ENCODE assay signal across 7 cellular contexts in genomic region chr21:13936033-13936937, GRCh38.
DNase-seq lines count a peak whose midpoint lies in the region; ATAC-seq, FAIRE-seq and TF ChIP-seq lines count a peak whose summit lies in the region.
"Not testable (repeated sequence)": the region's sequence is repeated elsewhere in the genome, so short reads cannot be mapped to it uniquely, and the experiment has no call there.

No MANE protein-coding gene starts in this region.

- not testable (repeated sequence) for H3K56ac ChIP-seq in mesendoderm (ENCODE audit: low read length)

- not testable (repeated sequence) for H3K23ac ChIP-seq in mesendoderm (ENCODE audit: low read length)

- not testable (repeated sequence) for H3K9me3 Mint-ChIP-seq in endothelial cell (ENCODE audit: unreplicated experiment)

- H3K27me3 Mint-ChIP-seq in endothelial cell (ENCODE audit: unreplicated experiment), result not testable (repeated sequence)

- not testable (repeated sequence) for TF ChIP-seq CTCF in A673 (conservative IDR thresholded peaks at IDR 0.05; ENCODE audit: low read depth, low read length); RWPE2 (IDR thresholded peaks at IDR 0.05; ENCODE audit: poor library complexity, severe bottlenecking); endothelial cell (IDR thresholded peaks at IDR 0.05; ENCODE audit: unreplicated experiment); left ventricle myocardium inferior (IDR thresholded peaks at IDR 0.05; ENCODE audit: borderline replicate concordance); kidney (IDR thresholded peaks at IDR 0.05; ENCODE audit: borderline replicate concordance, extremely low read depth, insufficient read depth); spleen (IDR thresholded peaks at IDR 0.05 in 8 of 11, conservative IDR thresholded peaks at IDR 0.05 in 3 of 11)

- H3K27ac ChIP-seq in A673 (ENCODE audit: low read depth, low read length, poor library complexity, severe bottlenecking); RWPE2 (ENCODE audit: poor library complexity, severe bottlenecking); left ventricle myocardium inferior (replicated peaks); kidney (ENCODE audit: low read depth in 2 of 2, low read length in 2 of 2); mesendoderm (ENCODE audit: low read depth, low read length); spleen: not testable (repeated sequence)

- not testable (repeated sequence) for H2BK5ac ChIP-seq in mesendoderm (ENCODE audit: low read length)

- CTCF ChIA-PET in A673 (lab: Charles Lee), result not testable (repeated sequence)

- not testable (repeated sequence) for H4K8ac ChIP-seq in mesendoderm (ENCODE audit: low read depth, low read length)

- TF ChIP-seq POLR2A in spleen (IDR thresholded peaks at IDR 0.05), result not testable (repeated sequence)

- H3K4me3 ChIP-seq in A673 (ENCODE audit: low read depth, low read length, poor library complexity, severe bottlenecking); RWPE2 (ENCODE audit: severe bottlenecking); left ventricle myocardium inferior; kidney (ENCODE audit: low read length in 2 of 2); mesendoderm (ENCODE audit: low read length); spleen: not testable (repeated sequence)

- H3K9ac ChIP-seq in kidney (ENCODE audit: low read length in 2 of 2); mesendoderm (ENCODE audit: low read length): not testable (repeated sequence)

- H2BK120ac ChIP-seq in mesendoderm (ENCODE audit: low read depth, low read length), result not testable (repeated sequence)

- H3K18ac ChIP-seq in mesendoderm (ENCODE audit: low read length), result not testable (repeated sequence)

- WGBS in mesendoderm (ENCODE audit: extremely low coverage, insufficient coverage, low lambda C conversion rate), result no CpG with 5 or more reads among the region's 38 CpGs
- 90 to 96% (median 94%) methylated on average over 17 to 38 of the region's 38 CpGs for WGBS in spleen, 5 donors

- POLR2A ChIA-PET in A673 (lab: Charles Lee; ENCODE audit: low non-redundant PET), result not testable (repeated sequence)

- DNase-seq in A673 (ENCODE audit: low spot score), result peak; percentile 0
- DNase-seq in RWPE2 (ENCODE audit: low spot score), result peak; percentile 37
- not testable (repeated sequence) for DNase-seq in endothelial cell (ENCODE audit: low spot score)
- peak; percentile 12 for DNase-seq in left ventricle myocardium inferior
- DNase-seq in kidney, result peak; percentile 73
- DNase-seq in mesendoderm, result peak; percentile 0
- DNase-seq in spleen, result peak; percentile 65

- H3K36me3 ChIP-seq in A673 (ENCODE audit: insufficient read depth, low read length, poor library complexity, severe bottlenecking); RWPE2 (ENCODE audit: low read depth); left ventricle myocardium inferior; kidney (ENCODE audit: control insufficient read depth in 1 of 2, insufficient read depth in 2 of 2, low read length in 2 of 2); mesendoderm (ENCODE audit: control insufficient read depth, insufficient read depth, low read length); spleen: not testable (repeated sequence)

- H3K27ac Mint-ChIP-seq in endothelial cell (ENCODE audit: unreplicated experiment), result not testable (repeated sequence)

- H3K36me3 Mint-ChIP-seq in endothelial cell (ENCODE audit: low read depth, unreplicated experiment), result peaks cover 22% of the 10 kb centered on the region

- H3K79me1 ChIP-seq in mesendoderm (ENCODE audit: low read length), result not testable (repeated sequence)

- H3K79me2 ChIP-seq in mesendoderm (ENCODE audit: control insufficient read depth, insufficient read depth, low read length), result not testable (repeated sequence)

- not testable (repeated sequence) for H2BK15ac ChIP-seq in mesendoderm (replicated peaks; ENCODE audit: low read depth)

- H2AK5ac ChIP-seq in mesendoderm (ENCODE audit: low read length), result not testable (repeated sequence)

- not testable (repeated sequence) for H3K4me1 ChIP-seq in A673 (ENCODE audit: insufficient read depth, low read length, poor library complexity, severe bottlenecking); RWPE2 (ENCODE audit: insufficient read depth, poor library complexity, severe bottlenecking); left ventricle myocardium inferior; kidney (ENCODE audit: control insufficient read depth in 1 of 2, insufficient read depth in 1 of 2, low read depth in 1 of 2, low read length in 2 of 2); mesendoderm (ENCODE audit: control insufficient read depth, low read depth, low read length); spleen

- intact Hi-C loops in A673 (cut with micrococcal nuclease; ENCODE audit: unreplicated experiment); left ventricle myocardium inferior (cut with micrococcal nuclease); kidney (cut with DNase I); spleen (cut with DNase I; ENCODE audit: low total_unique reads): not testable (repeated sequence)

- FAIRE-seq in kidney (lab: Jason Lieb, UNC), result not testable (repeated sequence)

- not testable (repeated sequence) for H4K5ac ChIP-seq in mesendoderm (ENCODE audit: low read length)

- H3K9me3 ChIP-seq in A673 (ENCODE audit: low read depth, low read length, poor library complexity, severe bottlenecking); RWPE2 (ENCODE audit: severe bottlenecking); left ventricle myocardium inferior (replicated peaks); kidney (ENCODE audit: control insufficient read depth in 1 of 2, low read length in 2 of 2): not testable (repeated sequence)
- H3K9me3 ChIP-seq in spleen, result peaks cover 0 to 25% (median 0%) of the 10 kb centered on the region in 8 donors

- not testable (repeated sequence) for H3K4ac ChIP-seq in mesendoderm (ENCODE audit: low read depth, low read length)

- H3K4me2 ChIP-seq in mesendoderm (ENCODE audit: low read length), result not testable (repeated sequence)

- H3K4me3 Mint-ChIP-seq in endothelial cell (ENCODE audit: unreplicated experiment), result peak overlapping the region; percentile 78

- not testable (repeated sequence) for H3K27me3 ChIP-seq in A673 (replicated peaks; ENCODE audit: insufficient read depth, low read depth, low read length, poor library complexity); RWPE2 (ENCODE audit: insufficient read depth, poor library complexity, severe bottlenecking); left ventricle myocardium inferior (ENCODE audit: low read depth); mesendoderm (ENCODE audit: insufficient read depth, low read length, poor library complexity); spleen (replicated peaks in 1 of 7)

- not testable (repeated sequence) for H3K4me1 Mint-ChIP-seq in endothelial cell (ENCODE audit: unreplicated experiment)

- not testable (repeated sequence) for BruUV-seq in A673 (replicated peaks; lab: Mats Ljungman, UMichigan)

- ATAC-seq in RWPE2 (ENCODE audit: low read depth), result not testable (repeated sequence)
